In genomic region chr3:149771652-149772271, GRCh38 we compare ENCODE assay signal across 8 cellular contexts. TPM values are rescaled to one million over a fixed set of nuclear protein-coding genes. Genes with fewer than 3 reads are reported as not detected.
DNase-seq lines count a peak whose midpoint lies in the region; ATAC-seq, FAIRE-seq and TF ChIP-seq lines count a peak whose summit lies in the region.

No MANE protein-coding gene starts in this region.

- no peak overlapping the region for H3K14ac ChIP-seq in neuronal stem cell (ENCODE audit: low read length)

- peak; percentile 62 for ATAC-seq in GM21786 (IDR thresholded peaks at IDR 0.05; ENCODE audit: unreplicated experiment)
- no peak for ATAC-seq in GM21619 (IDR thresholded peaks at IDR 0.05; ENCODE audit: unreplicated experiment)
- no peak for ATAC-seq in HG03108 (IDR thresholded peaks at IDR 0.05; ENCODE audit: unreplicated experiment)

- no peak overlapping the region for H3K18ac ChIP-seq in neuronal stem cell (ENCODE audit: low read length)

- no peak overlapping the region for H3K9ac ChIP-seq in neuronal stem cell (ENCODE audit: low read depth, low read length, poor library complexity)

- no peaks in the 10 kb centered on the region for H3K36me3 ChIP-seq in neuronal stem cell (replicated peaks in 1 of 2; ENCODE audit: control insufficient read depth in 2 of 2, insufficient read depth in 2 of 2, low read length in 2 of 2)

- H3K4me3 ChIP-seq in epithelial cell of esophagus (ENCODE audit: low read length) (no peak overlapping the region), neuronal stem cell (ENCODE audit: low read length in 2 of 2) (no peak overlapping the region)

- no CpG with 5 or more reads among the region's 8 CpGs for WGBS in neuronal stem cell (ENCODE audit: extremely low coverage in 2 of 2, insufficient read length in 2 of 2, insufficient replicate concordance in 1 of 2), 2 donors

- H3K4me1 ChIP-seq in neuronal stem cell (ENCODE audit: control insufficient read depth in 2 of 2, insufficient read depth in 1 of 2, low read depth in 1 of 2, low read length in 2 of 2): peaks cover 0 to 6% of the 10 kb centered on the region in 2 donors

- H3K9me3 ChIP-seq in neuronal stem cell (replicated peaks in 1 of 2; ENCODE audit: control insufficient read depth in 2 of 2, insufficient read depth in 1 of 2, low read depth in 1 of 2, low read length in 2 of 2): no peaks in the 10 kb centered on the region

- no peaks in the 10 kb centered on the region for H3K79me1 ChIP-seq in neuronal stem cell (ENCODE audit: low read depth, low read length)

- peak; percentile 84 for TF ChIP-seq CTCF in D721Med (IDR thresholded peaks at IDR 0.05; ENCODE audit: insufficient read depth, missing control alignments)
- peak; percentile 85 for TF ChIP-seq CTCF in epithelial cell of esophagus (IDR thresholded peaks at IDR 0.05; ENCODE audit: insufficient read depth, low read depth, low read length, missing control alignments)

- H3K4ac ChIP-seq in neuronal stem cell (ENCODE audit: low read length): no peak overlapping the region

- H2BK15ac ChIP-seq in neuronal stem cell (ENCODE audit: low read length): no peak overlapping the region

- no peak overlapping the region for H2AFZ ChIP-seq in neuronal stem cell (ENCODE audit: low read length)

- H2AK5ac ChIP-seq in neuronal stem cell (ENCODE audit: low read depth, low read length): no peak overlapping the region

- H3K23ac ChIP-seq in neuronal stem cell (ENCODE audit: low read depth, low read length, poor library complexity): no peak overlapping the region

- no peak overlapping the region for H2BK5ac ChIP-seq in neuronal stem cell (ENCODE audit: low read length)

- peaks cover 0 to 26% (median 0%) of the 10 kb centered on the region in 3 experiments for H3K27me3 ChIP-seq in neuronal stem cell (ENCODE audit: control insufficient read depth in 3 of 3, insufficient read depth in 3 of 3, low read depth in 1 of 3, low read length in 3 of 3)

- no peak for FAIRE-seq in D721Med (lab: Jason Lieb, UNC)

- H2BK12ac ChIP-seq in neuronal stem cell (ENCODE audit: low read length): no peak overlapping the region

- no peak for DNase-seq in D721Med (ENCODE audit: insufficient read length, low spot score)
- DNase-seq in NCI-H1694 treated with DMSO at 0.1 percent for 48 hours (lab: John Stamatoyannopoulos, UW): peak; percentile 8
- peak; percentile 55 for DNase-seq in activated CD4-positive, alpha-beta T cell treated with anti-CD3 and anti-CD28 coated beads for 48 hours
- DNase-seq in epithelial cell of esophagus (ENCODE audit: low read depth): peak; percentile 52
- DNase-seq in neuronal stem cell (ENCODE audit: low spot score): peak; percentile 49

- no peak overlapping the region for H4K8ac ChIP-seq in neuronal stem cell (ENCODE audit: low read depth, low read length)

- no peak overlapping the region for H3K27ac ChIP-seq in neuronal stem cell (replicated peaks; ENCODE audit: low read length)

- no peak overlapping the region for H4K91ac ChIP-seq in neuronal stem cell (ENCODE audit: low read depth, low read length, poor library complexity)

- H2BK120ac ChIP-seq in neuronal stem cell (ENCODE audit: low read depth, low read length): no peak overlapping the region

- no peak overlapping the region for H3K4me2 ChIP-seq in neuronal stem cell (ENCODE audit: insufficient read depth, low read length, poor library complexity, severe bottlenecking)

RNA-seq across cellular contexts. Expression of gene COMMD2, which starts 19.5 kb away (rescaled TPM):
- 36.5 TPM for polyA plus RNA-seq in neuronal stem cell (2013, experiment 1 of 2)
- 36.8 TPM for polyA plus RNA-seq in neuronal stem cell (2013, experiment 2 of 2)

RNA-seq across cellular contexts. Expression of gene ANKUB1, which starts 20.6 kb away (rescaled TPM):
- polyA plus RNA-seq in neuronal stem cell (2013, experiment 1 of 2): not detected
- not detected for polyA plus RNA-seq in neuronal stem cell (2013, experiment 2 of 2)

RNA-seq across cellular contexts. Expression of gene RNF13, which starts 41.3 kb away (rescaled TPM):
- 31.8 TPM for polyA plus RNA-seq in neuronal stem cell (2013, experiment 1 of 2)
- polyA plus RNA-seq in neuronal stem cell (2013, experiment 2 of 2): 32.2 TPM
